ENCODE assay signal across 1 cellular context in genomic region chr9:101387871-101388506, GRCh38.
TF ChIP-seq lines count a peak whose summit lies in the region.

No MANE protein-coding gene starts in this region.

TF ChIP-seq in HepG2, 621 proteins besides CTCF, POLR2A, EP300 and RAD21 (continued from another document and continues in another):
- peak; percentile 52; the same call in 1 of the 2 replicates for TF ChIP-seq SALL1 (CRISPR knock-in tag; IDR thresholded peaks at IDR 0.05)
- TF ChIP-seq DBP (CRISPR knock-in tag; IDR thresholded peaks at IDR 0.05; ENCODE audit: not compliant biosample characterization): no peak
- peak; percentile 22; the same call in 1 of the 2 replicates for TF ChIP-seq PATZ1 (CRISPR knock-in tag; IDR thresholded peaks at IDR 0.05)
- TF ChIP-seq KLF16 (CRISPR knock-in tag; IDR thresholded peaks at IDR 0.05): no peak
- TF ChIP-seq MTA3 (CRISPR knock-in tag; IDR thresholded peaks at IDR 0.05): no peak
- TF ChIP-seq JUNB (CRISPR knock-in tag; IDR thresholded peaks at IDR 0.05; ENCODE audit: borderline replicate concordance): no peak
- TF ChIP-seq SIX1 (CRISPR knock-in tag; IDR thresholded peaks at IDR 0.05; ENCODE audit: borderline replicate concordance): 0 out of 2 replicates have a peak, but pooled peaks have one; percentile 46
- no peak for TF ChIP-seq ATF6 (CRISPR knock-in tag; conservative IDR thresholded peaks at IDR 0.05)
- no peak for TF ChIP-seq AHR (CRISPR knock-in tag; IDR thresholded peaks at IDR 0.05)
- TF ChIP-seq ZNF430 (CRISPR knock-in tag; IDR thresholded peaks at IDR 0.05): no peak
- TF ChIP-seq, protein P1, sequence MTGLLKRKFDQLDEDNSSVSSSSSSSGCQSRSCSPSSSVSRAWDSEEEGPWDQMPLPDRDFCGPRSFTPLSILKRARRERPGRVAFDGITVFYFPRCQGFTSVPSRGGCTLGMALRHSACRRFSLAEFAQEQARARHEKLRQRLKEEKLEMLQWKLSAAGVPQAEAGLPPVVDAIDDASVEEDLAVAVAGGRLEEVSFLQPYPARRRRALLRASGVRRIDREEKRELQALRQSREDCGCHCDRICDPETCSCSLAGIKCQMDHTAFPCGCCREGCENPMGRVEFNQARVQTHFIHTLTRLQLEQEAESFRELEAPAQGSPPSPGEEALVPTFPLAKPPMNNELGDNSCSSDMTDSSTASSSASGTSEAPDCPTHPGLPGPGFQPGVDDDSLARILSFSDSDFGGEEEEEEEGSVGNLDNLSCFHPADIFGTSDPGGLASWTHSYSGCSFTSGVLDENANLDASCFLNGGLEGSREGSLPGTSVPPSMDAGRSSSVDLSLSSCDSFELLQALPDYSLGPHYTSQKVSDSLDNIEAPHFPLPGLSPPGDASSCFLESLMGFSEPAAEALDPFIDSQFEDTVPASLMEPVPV (CRISPR knock-in tag; IDR thresholded peaks at IDR 0.05): no peak
- TF ChIP-seq ZNF674 (CRISPR knock-in tag; IDR thresholded peaks at IDR 0.05; ENCODE audit: low read depth): no peak
- TF ChIP-seq DNMT1 (CRISPR knock-in tag; IDR thresholded peaks at IDR 0.05): no peak
- TF ChIP-seq ZNF644 (CRISPR knock-in tag; IDR thresholded peaks at IDR 0.05; ENCODE audit: low read depth): no peak
- TF ChIP-seq ZNF12 (CRISPR knock-in tag; IDR thresholded peaks at IDR 0.05): no peak
- no peak for TF ChIP-seq ZXDC (CRISPR knock-in tag; IDR thresholded peaks at IDR 0.05)
- TF ChIP-seq ZMAT3 (CRISPR knock-in tag; conservative IDR thresholded peaks at IDR 0.05): no peak
- no peak for TF ChIP-seq TBX3 (IDR thresholded peaks at IDR 0.05; ENCODE audit: borderline replicate concordance)
- peak; percentile 38; the same call in 1 of the 2 replicates for TF ChIP-seq ARNT2 (CRISPR knock-in tag; IDR thresholded peaks at IDR 0.05; ENCODE audit: low read depth)
- TF ChIP-seq ELK4 (CRISPR knock-in tag; IDR thresholded peaks at IDR 0.05; ENCODE audit: borderline replicate concordance): no peak
- 0 out of 2 replicates have a peak, but pooled peaks have one; percentile 26 for TF ChIP-seq HIC2 (CRISPR knock-in tag; IDR thresholded peaks at IDR 0.05; ENCODE audit: low read depth)
- TF ChIP-seq ZFP36L2 (CRISPR knock-in tag; IDR thresholded peaks at IDR 0.05): no peak
- no peak for TF ChIP-seq SMARCC2 (IDR thresholded peaks at IDR 0.05)
- no peak for TF ChIP-seq ZNF383 (CRISPR knock-in tag; IDR thresholded peaks at IDR 0.05; ENCODE audit: borderline replicate concordance)
- TF ChIP-seq BHLHE40 (IDR thresholded peaks at IDR 0.05; ENCODE audit: low read length): no peak
- no peak for TF ChIP-seq ZNF574 (CRISPR knock-in tag; IDR thresholded peaks at IDR 0.05)
- TF ChIP-seq ZNF335 (CRISPR knock-in tag; IDR thresholded peaks at IDR 0.05): no peak
- TF ChIP-seq KDM3A (CRISPR knock-in tag; IDR thresholded peaks at IDR 0.05; ENCODE audit: low read depth): 0 out of 2 replicates have a peak, but pooled peaks have one; percentile 31
- no peak for TF ChIP-seq ZFP41 (CRISPR knock-in tag; IDR thresholded peaks at IDR 0.05; ENCODE audit: borderline replicate concordance)
- TF ChIP-seq XBP1 (CRISPR knock-in tag; IDR thresholded peaks at IDR 0.05): no peak
- TF ChIP-seq, protein P2, sequence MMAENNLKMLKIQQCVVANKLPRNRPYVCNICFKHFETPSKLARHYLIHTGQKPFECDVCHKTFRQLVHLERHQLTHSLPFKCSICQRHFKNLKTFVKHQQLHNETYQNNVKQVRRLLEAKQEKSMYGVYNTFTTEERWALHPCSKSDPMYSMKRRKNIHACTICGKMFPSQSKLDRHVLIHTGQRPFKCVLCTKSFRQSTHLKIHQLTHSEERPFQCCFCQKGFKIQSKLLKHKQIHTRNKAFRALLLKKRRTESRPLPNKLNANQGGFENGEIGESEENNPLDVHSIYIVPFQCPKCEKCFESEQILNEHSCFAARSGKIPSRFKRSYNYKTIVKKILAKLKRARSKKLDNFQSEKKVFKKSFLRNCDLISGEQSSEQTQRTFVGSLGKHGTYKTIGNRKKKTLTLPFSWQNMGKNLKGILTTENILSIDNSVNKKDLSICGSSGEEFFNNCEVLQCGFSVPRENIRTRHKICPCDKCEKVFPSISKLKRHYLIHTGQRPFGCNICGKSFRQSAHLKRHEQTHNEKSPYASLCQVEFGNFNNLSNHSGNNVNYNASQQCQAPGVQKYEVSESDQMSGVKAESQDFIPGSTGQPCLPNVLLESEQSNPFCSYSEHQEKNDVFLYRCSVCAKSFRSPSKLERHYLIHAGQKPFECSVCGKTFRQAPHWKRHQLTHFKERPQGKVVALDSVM (CRISPR knock-in tag; IDR thresholded peaks at IDR 0.05): no peak
- TF ChIP-seq, protein P3, sequence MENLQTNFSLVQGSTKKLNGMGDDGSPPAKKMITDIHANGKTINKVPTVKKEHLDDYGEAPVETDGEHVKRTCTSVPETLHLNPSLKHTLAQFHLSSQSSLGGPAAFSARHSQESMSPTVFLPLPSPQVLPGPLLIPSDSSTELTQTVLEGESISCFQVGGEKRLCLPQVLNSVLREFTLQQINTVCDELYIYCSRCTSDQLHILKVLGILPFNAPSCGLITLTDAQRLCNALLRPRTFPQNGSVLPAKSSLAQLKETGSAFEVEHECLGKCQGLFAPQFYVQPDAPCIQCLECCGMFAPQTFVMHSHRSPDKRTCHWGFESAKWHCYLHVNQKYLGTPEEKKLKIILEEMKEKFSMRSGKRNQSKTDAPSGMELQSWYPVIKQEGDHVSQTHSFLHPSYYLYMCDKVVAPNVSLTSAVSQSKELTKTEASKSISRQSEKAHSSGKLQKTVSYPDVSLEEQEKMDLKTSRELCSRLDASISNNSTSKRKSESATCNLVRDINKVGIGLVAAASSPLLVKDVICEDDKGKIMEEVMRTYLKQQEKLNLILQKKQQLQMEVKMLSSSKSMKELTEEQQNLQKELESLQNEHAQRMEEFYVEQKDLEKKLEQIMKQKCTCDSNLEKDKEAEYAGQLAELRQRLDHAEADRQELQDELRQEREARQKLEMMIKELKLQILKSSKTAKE (CRISPR knock-in tag; IDR thresholded peaks at IDR 0.05; ENCODE audit: borderline replicate concordance): no peak
- no peak for TF ChIP-seq TCF7 (IDR thresholded peaks at IDR 0.05; ENCODE audit: low read depth)
- TF ChIP-seq, protein P4, sequence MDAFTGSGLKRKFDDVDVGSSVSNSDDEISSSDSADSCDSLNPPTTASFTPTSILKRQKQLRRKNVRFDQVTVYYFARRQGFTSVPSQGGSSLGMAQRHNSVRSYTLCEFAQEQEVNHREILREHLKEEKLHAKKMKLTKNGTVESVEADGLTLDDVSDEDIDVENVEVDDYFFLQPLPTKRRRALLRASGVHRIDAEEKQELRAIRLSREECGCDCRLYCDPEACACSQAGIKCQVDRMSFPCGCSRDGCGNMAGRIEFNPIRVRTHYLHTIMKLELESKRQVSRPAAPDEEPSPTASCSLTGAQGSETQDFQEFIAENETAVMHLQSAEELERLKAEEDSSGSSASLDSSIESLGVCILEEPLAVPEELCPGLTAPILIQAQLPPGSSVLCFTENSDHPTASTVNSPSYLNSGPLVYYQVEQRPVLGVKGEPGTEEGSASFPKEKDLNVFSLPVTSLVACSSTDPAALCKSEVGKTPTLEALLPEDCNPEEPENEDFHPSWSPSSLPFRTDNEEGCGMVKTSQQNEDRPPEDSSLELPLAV (CRISPR knock-in tag; conservative IDR thresholded peaks at IDR 0.05; ENCODE audit: low read depth): no peak
